In genomic region chr17:60176763-60177162, GRCh38 we compare ENCODE assay signal across 12 cellular contexts. TPM values are rescaled to one million over a fixed set of nuclear protein-coding genes. Genes with fewer than 3 reads are reported as not detected.
DNase-seq lines count a peak whose midpoint lies in the region; ATAC-seq and TF ChIP-seq lines count a peak whose summit lies in the region.
"Not testable (repeated sequence)": the region's sequence is repeated elsewhere in the genome, so short reads cannot be mapped to it uniquely, and the experiment has no call there.
"Had no signal": no experiment of that assay in that cellular context is flagged by ENCODE, and none has a peak within 500 bp of the region (broad histone marks: within the 10 kb centered on the region; RNA-seq: fewer than 3 reads in every experiment).

No MANE protein-coding gene starts in this region.

- not testable (repeated sequence) for H3K27ac ChIP-seq in GM23338 (ENCODE audit: low read depth); endodermal cell (ENCODE audit: low read depth, low read length); neural progenitor cell

- H3K9me3 Mint-ChIP-seq in GM23338, HFFc6, endodermal cell, neural progenitor cell: not testable (repeated sequence)

- not testable (repeated sequence) for H3K27me3 ChIP-seq in GM23338 (ENCODE audit: insufficient read depth); endodermal cell (ENCODE audit: control insufficient read depth, insufficient read depth, low read length, poor library complexity, severe bottlenecking); neural progenitor cell

- H3K27ac Mint-ChIP-seq in GM23338, endodermal cell, neural progenitor cell: not testable (repeated sequence)
- peak overlapping the region; percentile 17; the same call in 1 of the 2 replicates for H3K27ac Mint-ChIP-seq in HFFc6

- not testable (repeated sequence) for H2AFZ ChIP-seq in GM23338; neural progenitor cell (replicated peaks)

- not testable (repeated sequence) for H3K4me1 ChIP-seq in GM23338 (ENCODE audit: insufficient read depth); endodermal cell (ENCODE audit: control insufficient read depth, insufficient read depth, low read length); neural progenitor cell

- not testable (repeated sequence) for H3K79me2 ChIP-seq in GM23338 (replicated peaks; ENCODE audit: insufficient read depth); neural progenitor cell (ENCODE audit: low read depth)

- DNase-seq in COR-L47 (lab: John Stamatoyannopoulos, UW) (peak; percentile 3), GM23338 (ENCODE audit: low spot score) (peak; percentile 63), NCI-H2227 (lab: John Stamatoyannopoulos, UW; ENCODE audit: unreplicated experiment) (peak; percentile 54), NCI-H748 (lab: John Stamatoyannopoulos, UW; ENCODE audit: unreplicated experiment) (peak; percentile 8), cerebellar cortex (ENCODE audit: low spot score) (peak; percentile 70), endodermal cell (peak; percentile 57), neural progenitor cell (ENCODE audit: low spot score) (peak; percentile 36)
- DNase-seq in HFFc6 = not testable (repeated sequence)

- not testable (repeated sequence) for H3K4me3 Mint-ChIP-seq in GM23338, HFFc6, endodermal cell, neural progenitor cell

- H3K9me2 ChIP-seq in GM23338 (ENCODE audit: insufficient read depth) = not testable (repeated sequence)

- H3K4me3 ChIP-seq in GM23338; endodermal cell (ENCODE audit: low read length); neural progenitor cell: not testable (repeated sequence)

- not testable (repeated sequence) for H4K20me1 ChIP-seq in GM23338 (replicated peaks; ENCODE audit: insufficient read depth); neural progenitor cell (ENCODE audit: low read depth)

- peak; percentile 43 for ATAC-seq in GM23338

- not testable (repeated sequence) for H3K27me3 Mint-ChIP-seq in GM23338 (ENCODE audit: insufficient read depth, low read depth, poor library complexity); HFFc6 (ENCODE audit: insufficient read depth); endodermal cell (ENCODE audit: insufficient read depth); neural progenitor cell (ENCODE audit: insufficient read depth, low read depth)

- peaks cover 35% of the 10 kb centered on the region for H3K36me3 Mint-ChIP-seq in GM23338 (ENCODE audit: low read depth)
- peaks cover 21% of the 10 kb centered on the region for H3K36me3 Mint-ChIP-seq in HFFc6 (ENCODE audit: low read depth)
- peaks cover 40% of the 10 kb centered on the region for H3K36me3 Mint-ChIP-seq in endodermal cell (ENCODE audit: low read depth)
- not testable (repeated sequence) for H3K36me3 Mint-ChIP-seq in neural progenitor cell

- H3K36me3 ChIP-seq in GM23338 (ENCODE audit: insufficient read depth) (peaks cover 26% of the 10 kb centered on the region; the same call in 1 of the 2 replicates), endodermal cell (ENCODE audit: control insufficient read depth, insufficient read depth, low read length) (peaks cover 12% of the 10 kb centered on the region)
- not testable (repeated sequence) for H3K36me3 ChIP-seq in neural progenitor cell

- 87 to 92% methylated on average over 4 to 5 of the region's 5 CpGs for WGBS in endodermal cell (ENCODE audit: insufficient coverage in 1 of 2, insufficient read length in 1 of 2), 2 experiments

- not testable (repeated sequence) for H3K4me1 Mint-ChIP-seq in GM23338, endodermal cell, neural progenitor cell
- H3K4me1 Mint-ChIP-seq in HFFc6 (ENCODE audit: low read depth) = peaks cover 24% of the 10 kb centered on the region

- not testable (repeated sequence) for H3K9ac ChIP-seq in endodermal cell (ENCODE audit: extremely low read depth, low read length, poor library complexity, severe bottlenecking); neural progenitor cell

- not testable (repeated sequence) for H3K9me3 ChIP-seq in endodermal cell (ENCODE audit: control insufficient read depth, low read length); neural progenitor cell (ENCODE audit: low read depth)

- H3K4me2 ChIP-seq in GM23338, neural progenitor cell: not testable (repeated sequence)

- not testable (repeated sequence) for H3F3A ChIP-seq in GM23338 (replicated peaks; ENCODE audit: low read depth)
- peaks cover 16% of the 10 kb centered on the region for H3F3A ChIP-seq in neural progenitor cell (ENCODE audit: low read depth)

- TF ChIP-seq CTCF in GM23338 (conservative IDR thresholded peaks at IDR 0.05; ENCODE audit: low read depth in 2 of 2); HFFc6 (IDR thresholded peaks at IDR 0.05); endodermal cell (conservative IDR thresholded peaks at IDR 0.05); neural progenitor cell (IDR thresholded peaks at IDR 0.05): not testable (repeated sequence)

RNA-seq across cellular contexts. Expression of gene CA4, which starts 27.0 kb away (rescaled TPM):
- 4.9 and 8.2 TPM in 2 replicates for total RNA-seq in GM23338 (2014; rRNA removed; shearing (Covaris generic))
- 7.6 and 9.4 TPM in 2 replicates for polyA plus RNA-seq in GM23338 (2016; fragmentation: Nextera tagmentation; extraction: Ambion mirVana)
- total RNA-seq in HFFc6 (2021; fragmentation: NEBNext Ultra II Directional; extraction: Animal tissue kit (Norgen Biotek cat#: 25700)) = not detected
- 1 to 10 TPM; 1.5 to 3.0 TPM for total RNA-seq in endodermal cell
- 1.5 TPM for polyA plus RNA-seq in endodermal cell (2013, experiment 1 of 2)
- polyA plus RNA-seq in endodermal cell (2013, experiment 2 of 2) = 0.66 TPM
- 14.1 TPM in 2 replicates for total RNA-seq in neural progenitor cell (ENCODE audit: low replicate concordance)
- total RNA-seq: Caco-2; CD4-positive, alpha-beta T cell; CD8-positive, alpha-beta memory T cell had no signal
- polyA plus RNA-seq: CD14-positive monocyte; CD8-positive, alpha-beta memory T cell had no signal
